Comparison of ENCODE assay signal across 8 cellular contexts in genomic region chr10:77173615-77174461, GRCh38.
A peak's percentile ranks its signal among the peaks of the same experiment; 100 is the strongest.
DNase-seq lines count a peak whose midpoint lies in the region; ATAC-seq, FAIRE-seq and TF ChIP-seq lines count a peak whose summit lies in the region.

No MANE protein-coding gene starts in this region.

- H3K27me3 ChIP-seq in colonic mucosa (no peaks in the 10 kb centered on the region), HepG2 (ENCODE audit: control insufficient read depth in 1 of 2, insufficient read depth in 2 of 2, low read length in 2 of 2) (no peaks in the 10 kb centered on the region)

- H3K27ac ChIP-seq in colonic mucosa (no peak overlapping the region), HepG2 (ENCODE audit: extremely low read length, insufficient read depth, low read length) (no peak overlapping the region)

- intact Hi-C loops in activated CD4-positive, alpha-beta T cell treated with anti-CD3 and anti-CD28 coated beads, Interleukin-2, amount 10 ng/mL, durations not matched to agents 24 days and 14 days (cut with micrococcal nuclease) = loop anchor here (1.0 to 5.0 kb wide), 2 partner anchors 468 to 538 kb away; no protein-coding TSS in a partner anchor
- intact Hi-C loops in colonic mucosa (cut with DNase I) = loop anchor here (2.0 to 10.0 kb wide), 2 partner anchors 211 to 471 kb away; no protein-coding TSS in a partner anchor
- intact Hi-C loops in HepG2 (cut with micrococcal nuclease; ENCODE audit: unreplicated experiment) = loop anchor here (1.0 kb wide), 2 partner anchors 470 to 537 kb away; no protein-coding TSS in a partner anchor

- ATAC-seq in HG02678 (IDR thresholded peaks at IDR 0.05; ENCODE audit: unreplicated experiment) (peak; percentile 87), HepG2 (peak; percentile 90), HG03354 (IDR thresholded peaks at IDR 0.05; ENCODE audit: poor library complexity, severe bottlenecking, unreplicated experiment) (no peak)

- H3K4me3 ChIP-seq in colonic mucosa (no peak overlapping the region), HepG2 (replicated peaks in 1 of 3; ENCODE audit: insufficient read depth in 1 of 3, low read depth in 2 of 3, low read length in 3 of 3) (no peak overlapping the region)

- H3K9me3 Mint-ChIP-seq in activated CD4-positive, alpha-beta T cell treated with anti-CD3 and anti-CD28 coated beads, Interleukin-2, amount 10 ng/mL, durations not matched to agents 24 days and 14 days = no peaks in the 10 kb centered on the region

- TF ChIP-seq RAD21 in HepG2 (CRISPR knock-in tag; IDR thresholded peaks at IDR 0.05) = peak; percentile 68

- in situ Hi-C loops in HepG2 (cut with HindIII; ENCODE audit: extremely low pct_ligation_motif_present, low pct_unique_long_range_greater_than_20kb) = no loop called here

- no peak overlapping the region for H3K4me2 ChIP-seq in HepG2 (ENCODE audit: low read depth, low read length)

- H3K9me3 ChIP-seq in colonic mucosa = no peaks in the 10 kb centered on the region
- no peaks in the 10 kb centered on the region for H3K9me3 ChIP-seq in HepG2 (ENCODE audit: low read length)

- H3K36me3 Mint-ChIP-seq in activated CD4-positive, alpha-beta T cell treated with anti-CD3 and anti-CD28 coated beads, Interleukin-2, amount 10 ng/mL, durations not matched to agents 24 days and 14 days (ENCODE audit: low read depth) = no peaks in the 10 kb centered on the region

- H3K79me2 ChIP-seq in HepG2 (ENCODE audit: insufficient read depth, low read length) = no peaks in the 10 kb centered on the region

- H3K27ac Mint-ChIP-seq in activated CD4-positive, alpha-beta T cell treated with anti-CD3 and anti-CD28 coated beads, Interleukin-2, amount 10 ng/mL, durations not matched to agents 24 days and 14 days = no peak overlapping the region

- no peak for TF ChIP-seq POLR2A in HepG2 (IDR thresholded peaks at IDR 0.05; ENCODE audit: insufficient read depth in 1 of 2, low read depth in 2 of 2, low read length in 2 of 2)

- H3K36me3 ChIP-seq in colonic mucosa (no peaks in the 10 kb centered on the region), HepG2 (replicated peaks in 1 of 2; ENCODE audit: control insufficient read depth in 1 of 2, insufficient read depth in 2 of 2, low read length in 2 of 2) (no peaks in the 10 kb centered on the region)

- H3K4me1 ChIP-seq in colonic mucosa = no peaks in the 10 kb centered on the region
- H3K4me1 ChIP-seq in HepG2 (ENCODE audit: insufficient read depth, low read length) = no peaks in the 10 kb centered on the region

- no peak for TF ChIP-seq EP300 in HepG2 (IDR thresholded peaks at IDR 0.05; ENCODE audit: low read depth in 2 of 2, low read length in 2 of 2)
- no peak for TF ChIP-seq EP300 in HepG2 (CRISPR knock-in tag; IDR thresholded peaks at IDR 0.05; ENCODE audit: borderline replicate concordance)

- FAIRE-seq in HepG2 (lab: Jason Lieb, UNC) = peak; percentile 86

- POLR2A ChIA-PET in HepG2 (lab: Yijun Ruan, JAX) = no interaction called here

- H3K9ac ChIP-seq in colonic mucosa (ENCODE audit: low read depth in 2 of 2, low read length in 2 of 2) (no peak overlapping the region), HepG2 (ENCODE audit: insufficient read depth, low read depth, low read length) (no peak overlapping the region)

- no peaks in the 10 kb centered on the region for H3K4me1 Mint-ChIP-seq in activated CD4-positive, alpha-beta T cell treated with anti-CD3 and anti-CD28 coated beads, Interleukin-2, amount 10 ng/mL, durations not matched to agents 24 days and 14 days

- CTCF ChIA-PET in HepG2 (lab: Yijun Ruan, JAX; ENCODE audit: low intra/inter-chr PET ratio, low total read pairs) = interaction anchor here (1.0 to 5.0 kb wide), 4 partner anchors 8 to 538 kb away, joined by 3 to 77 read pairs (median 4); no protein-coding TSS in a partner anchor

- peak; percentile 89 for TF ChIP-seq CTCF in colonic mucosa (IDR thresholded peaks at IDR 0.05)
- peak; percentile 88 for TF ChIP-seq CTCF in HepG2 (CRISPR knock-in tag; IDR thresholded peaks at IDR 0.05)

- H4K20me1 ChIP-seq in HepG2 (ENCODE audit: insufficient read depth, low read length) = no peaks in the 10 kb centered on the region

- DNase-seq in Daoy (ENCODE audit: low read depth) (peak; percentile 74), NCI-H226 (peak; percentile 35), colonic mucosa (peak; percentile 79), HepG2 (ENCODE audit: low spot score) (peak; percentile 61)
- peak; percentile 87 for DNase-seq in activated CD4-positive, alpha-beta T cell treated with anti-CD3 and anti-CD28 coated beads, Interleukin-2, amount 10 ng/mL, durations not matched to agents 24 days and 14 days
- DNase-seq in stimulated activated CD4-positive, alpha-beta T cell treated with anti-CD3 and anti-CD28 coated beads, TNF-alpha, amount 100 ng/mL, for 24 hours (ENCODE audit: low read depth in 3 of 3) = peak; percentile 33 to 55 (median 36)

- no peak overlapping the region for H3K4me3 Mint-ChIP-seq in activated CD4-positive, alpha-beta T cell treated with anti-CD3 and anti-CD28 coated beads, Interleukin-2, amount 10 ng/mL, durations not matched to agents 24 days and 14 days

- 0% methylated on average over 4 of the region's 4 CpGs for WGBS in HepG2 (ENCODE audit: low lambda C conversion rate)

- BruUV-seq in HepG2 (replicated peaks; lab: Mats Ljungman, UMichigan) = no TSS peak

- H3K27me3 Mint-ChIP-seq in activated CD4-positive, alpha-beta T cell treated with anti-CD3 and anti-CD28 coated beads, Interleukin-2, amount 10 ng/mL, durations not matched to agents 24 days and 14 days = peaks cover 4% of the 10 kb centered on the region

- no peak overlapping the region for H2AFZ ChIP-seq in HepG2 (ENCODE audit: low read length)

TF ChIP-seq in HepG2, 621 proteins besides CTCF, POLR2A, EP300 and RAD21:
- TF ChIP-seq ZNF276 (CRISPR knock-in tag; IDR thresholded peaks at IDR 0.05; ENCODE audit: low read depth) (no peak), ZNF383 (CRISPR knock-in tag; IDR thresholded peaks at IDR 0.05; ENCODE audit: borderline replicate concordance) (no peak), ZNF746 (CRISPR knock-in tag; IDR thresholded peaks at IDR 0.05) (no peak), ZNF557 (CRISPR knock-in tag; IDR thresholded peaks at IDR 0.05) (no peak), SMC3 (IDR thresholded peaks at IDR 0.05; ENCODE audit: low read length) (peak; percentile 63; the same call in 1 of the 2 replicates), ZUFSP (CRISPR knock-in tag; IDR thresholded peaks at IDR 0.05; ENCODE audit: borderline replicate concordance) (no peak), STAG1 (CRISPR knock-in tag; IDR thresholded peaks at IDR 0.05) (peak; percentile 90), XRCC5 (optimal IDR thresholded peaks at IDR 0.05; ENCODE audit: low read length) (peak; percentile 57), ZNF3 (CRISPR knock-in tag; IDR thresholded peaks at IDR 0.05) (no peak), TEAD3 (CRISPR knock-in tag; optimal IDR thresholded peaks at IDR 0.05; ENCODE audit: borderline replicate concordance) (peak; percentile 27), ZNF567 (CRISPR knock-in tag; IDR thresholded peaks at IDR 0.05; ENCODE audit: borderline replicate concordance) (no peak)

Comparison
In these comparisons a context has a peak if more than half of its experiments do, and no peak if none do; other contexts are left out.
1. DNase-seq: peak in every context shown above with its lines; median percentile 87 in activated CD4-positive, alpha-beta T cell treated with anti-CD3 and anti-CD28 coated beads, Interleukin-2, amount 10 ng/mL, durations not matched to agents 24 days and 14 days; 79 in colonic mucosa; 74 in Daoy; 61 in HepG2; 36 in stimulated activated CD4-positive, alpha-beta T cell treated with anti-CD3 and anti-CD28 coated beads, TNF-alpha, amount 100 ng/mL, for 24 hours; 35 in NCI-H226.